Comparison of ENCODE assay signal across 8 cellular contexts in genomic region chr1:45583264-45583665, GRCh38. TPM values are rescaled to one million over a fixed set of nuclear protein-coding genes. Genes with fewer than 3 reads are reported as not detected.
DNase-seq lines count a peak whose midpoint lies in the region; ATAC-seq and TF ChIP-seq lines count a peak whose summit lies in the region.

No MANE protein-coding gene starts in this region.

- TF ChIP-seq CTCF in CD14-positive monocyte (IDR thresholded peaks at IDR 0.05) (no peak), lung (IDR thresholded peaks at IDR 0.05; ENCODE audit: control extremely low read depth, extremely low read depth) (no peak)
- TF ChIP-seq CTCF in activated CD8-positive, alpha-beta T cell treated with anti-CD3 and anti-CD28 coated beads for 36 hours (IDR thresholded peaks at IDR 0.05), result no peak

- peak overlapping the region; percentile 87 for H3K4me3 ChIP-seq in lung

- peaks cover 39% of the 10 kb centered on the region for H3K4me1 Mint-ChIP-seq in CD14-positive monocyte
- H3K4me1 Mint-ChIP-seq in activated CD8-positive, alpha-beta T cell treated with anti-CD3 and anti-CD28 coated beads for 36 hours (ENCODE audit: low read depth), result peaks cover 20% of the 10 kb centered on the region

- POLR2A ChIA-PET in activated CD8-positive, alpha-beta T cell treated with anti-CD3 and anti-CD28 coated beads for 36 hours (lab: Charles Lee), result interaction anchor here (0.8 to 6.2 kb wide), 19 partner anchors 10 to 951 kb away, joined by 3 to 53 read pairs (median 10); partner anchors contain the start of genes AKR1A1, GPBP1L1, MMACHC and MUTYH

- CTCF ChIA-PET in activated CD8-positive, alpha-beta T cell treated with anti-CD3 and anti-CD28 coated beads for 36 hours (lab: Charles Lee), result interaction anchor here (1.2 to 8.4 kb wide), 3 partner anchors 14 to 91 kb away, joined by 3 to 68 read pairs (median 11); no protein-coding TSS in a partner anchor

- H3K27ac Mint-ChIP-seq in CD14-positive monocyte, result peak overlapping the region; percentile 94 to 98 (median 97)
- H3K27ac Mint-ChIP-seq in activated CD8-positive, alpha-beta T cell treated with anti-CD3 and anti-CD28 coated beads for 36 hours, result peak overlapping the region; percentile 99

- no peaks in the 10 kb centered on the region for H3K27me3 ChIP-seq in lung (ENCODE audit: control insufficient read depth, insufficient read depth)

- peaks cover 8 to 11% of the 10 kb centered on the region in 2 donors for H3K4me1 ChIP-seq in lung (ENCODE audit: control insufficient read depth in 2 of 2, insufficient read depth in 2 of 2, low read length in 2 of 2)

- peaks cover 0 to 2% (median 0%) of the 10 kb centered on the region in 3 donors for H3K27me3 Mint-ChIP-seq in CD14-positive monocyte (ENCODE audit: low read depth in 3 of 3)
- no peaks in the 10 kb centered on the region for H3K27me3 Mint-ChIP-seq in activated CD8-positive, alpha-beta T cell treated with anti-CD3 and anti-CD28 coated beads for 36 hours

- peak overlapping the region; percentile 89 to 97 for H3K27ac ChIP-seq in lung (ENCODE audit: low read depth in 1 of 2, low read length in 1 of 2)

- H3K4me3 Mint-ChIP-seq in CD14-positive monocyte, result peak overlapping the region; percentile 98 to 99
- H3K4me3 Mint-ChIP-seq in activated CD8-positive, alpha-beta T cell treated with anti-CD3 and anti-CD28 coated beads for 36 hours, result peak overlapping the region; percentile 96

- H3K9me3 Mint-ChIP-seq in CD14-positive monocyte, result peaks cover 0 to 7% (median 0%) of the 10 kb centered on the region in 7 donors
- H3K9me3 Mint-ChIP-seq in activated CD8-positive, alpha-beta T cell treated with anti-CD3 and anti-CD28 coated beads for 36 hours, result no peaks in the 10 kb centered on the region

- no peaks in the 10 kb centered on the region for H3K9me3 ChIP-seq in lung (ENCODE audit: control insufficient read depth in 2 of 2, insufficient read depth in 1 of 2, low read length in 1 of 2)

- DNase-seq in CD14-positive monocyte (ENCODE audit: low spot score) (peak; percentile 96), NCI-H82 (lab: John Stamatoyannopoulos, UW) (peak; percentile 99), lung (ENCODE audit: low spot score) (peak; percentile 97)
- DNase-seq in activated CD8-positive, alpha-beta T cell treated with anti-CD3 and anti-CD28 coated beads for 36 hours, result peak; percentile 96
- peak; percentile 82 for DNase-seq in effector CD8-positive, alpha-beta T cell (lab: John Stamatoyannopoulos, UW)
- DNase-seq in stimulated activated CD4-positive, alpha-beta T cell treated with anti-CD3 and anti-CD28 coated beads, TNF-alpha, amount 100 ng/mL, for 4 hours (ENCODE audit: low read depth in 3 of 3), result peak; percentile 78 to 89 (median 85)

- WGBS in lung, 2 donors, result 0 to 1% methylated on average over 19 of the region's 19 CpGs

- H3K36me3 Mint-ChIP-seq in CD14-positive monocyte, result no peaks in the 10 kb centered on the region
- peaks cover 17% of the 10 kb centered on the region for H3K36me3 Mint-ChIP-seq in activated CD8-positive, alpha-beta T cell treated with anti-CD3 and anti-CD28 coated beads for 36 hours (ENCODE audit: low read depth)

- H3K36me3 ChIP-seq in lung (ENCODE audit: control insufficient read depth in 2 of 2, insufficient read depth in 2 of 2, low read length in 2 of 2), result no peaks in the 10 kb centered on the region

- peak; percentile 76 for ATAC-seq in GM19452 (IDR thresholded peaks at IDR 0.05; ENCODE audit: unreplicated experiment)
- peak; percentile 34 for ATAC-seq in HG03575 (IDR thresholded peaks at IDR 0.05; ENCODE audit: extremely low read depth, insufficient number of reproducible peaks, low FRiP score, unreplicated experiment)
- ATAC-seq in activated CD8-positive, alpha-beta T cell treated with anti-CD3 and anti-CD28 coated beads for 36 hours, result peak; percentile 83
- ATAC-seq in lung (ENCODE audit: insufficient read depth, low FRiP score), result peak; percentile 89

- intact Hi-C loops in CD14-positive monocyte (cut with micrococcal nuclease), result loop anchor here (5.0 to 10.0 kb wide), 3 partner anchors 102 to 568 kb away; partner anchors contain the start of genes GPBP1L1 (in 2 of the 2), TMEM69 (in 2 of the 2), HECTD3 (in 1 of the 2) and UROD (in 1 of the 2)
- intact Hi-C loops in activated CD8-positive, alpha-beta T cell treated with anti-CD3 and anti-CD28 coated beads for 36 hours (cut with micrococcal nuclease), result loop anchor here (5.0 to 10.0 kb wide), 3 partner anchors 61 to 238 kb away; partner anchors contain the start of genes GPBP1L1, MUTYH, PRDX1 and TMEM69

RNA-seq across cellular contexts. Expression of gene NASP, which starts 0.6 kb away (rescaled TPM):
- polyA plus RNA-seq in CD14-positive monocyte (10 to 100 TPM; 24.4 to 27.5 TPM), lung (100 to 1,000 TPM in 1 of 2 donors, 10 to 100 TPM in 1; 87.8 to 110 TPM)
- total RNA-seq in activated CD8-positive, alpha-beta T cell treated with anti-CD3 and anti-CD28 coated beads for 36 hours, result 100 to 1,000 TPM; 227 to 246 TPM
- total RNA-seq in lung, result 10 to 100 TPM; 56.8 to 90.9 TPM

RNA-seq across cellular contexts. Expression of gene AKR1A1, which starts 32.6 kb away (rescaled TPM):
- polyA plus RNA-seq in CD14-positive monocyte (100 to 1,000 TPM; 219 to 245 TPM), lung (100 to 1,000 TPM; 208 to 212 TPM)
- total RNA-seq in activated CD8-positive, alpha-beta T cell treated with anti-CD3 and anti-CD28 coated beads for 36 hours, result 100 to 1,000 TPM; 184 to 186 TPM
- total RNA-seq in lung, result 100 to 1,000 TPM in 1 of 2 donors, 10 to 100 TPM in 1; 92.6 to 214 TPM

RNA-seq across cellular contexts. Expression of gene CCDC17, which starts 40.6 kb away (rescaled TPM):
- polyA plus RNA-seq in CD14-positive monocyte (not detected), lung (10 to 100 TPM; 10.1 to 21.3 TPM)
- 1 to 10 TPM; 1.7 to 1.9 TPM for total RNA-seq in activated CD8-positive, alpha-beta T cell treated with anti-CD3 and anti-CD28 coated beads for 36 hours
- 10 to 100 TPM; 24.0 to 53.7 TPM for total RNA-seq in lung

Comparison
In these comparisons a context has a peak if more than half of its experiments do, and no peak if none do; other contexts are left out.
1. Peak in every context shown above with its lines: DNase-seq, ATAC-seq, H3K4me3 ChIP-seq and H3K27ac ChIP-seq.
2. ATAC-seq: peak in every context shown above with its lines; median percentile 89 in lung; 83 in activated CD8-positive, alpha-beta T cell treated with anti-CD3 and anti-CD28 coated beads for 36 hours; 76 in GM19452; 34 in HG03575.
3. RNA of gene CCDC17, which starts 40.6 kb away (total RNA-seq): 24.0 to 53.7 TPM in lung; 1.7 to 1.9 TPM in activated CD8-positive, alpha-beta T cell treated with anti-CD3 and anti-CD28 coated beads for 36 hours; every median in the first group is over 4 times any median in the second.